In genomic region chr13:46101488-46102289, GRCh38 we compare ENCODE assay signal across 15 cellular contexts. TPM values are rescaled to one million over a fixed set of nuclear protein-coding genes. Genes with fewer than 3 reads are reported as not detected.
DNase-seq lines count a peak whose midpoint lies in the region; ATAC-seq and TF ChIP-seq lines count a peak whose summit lies in the region.
"Had no signal": no experiment of that assay in that cellular context is flagged by ENCODE, and none has a peak within 500 bp of the region (broad histone marks: within the 10 kb centered on the region; RNA-seq: fewer than 3 reads in every experiment).

No MANE protein-coding gene starts in this region.

- intact Hi-C loops in PC-3 (cut with micrococcal nuclease) = no loop called here

- POLR2A ChIA-PET in PC-3 (lab: Charles Lee; ENCODE audit: unreplicated experiment) = no interaction called here

- DNase-seq in NOMO-1 treated with dmso at 0.1 percent for 144 hours (lab: John Stamatoyannopoulos, UW; ENCODE audit: unreplicated experiment) (peak; percentile 48), pons (ENCODE audit: low spot score) (no peak), NCI-H1694 (lab: John Stamatoyannopoulos, UW) (no peak), PC-3 (no peak)
- DNase-seq: activated CD4-positive, alpha-beta T cell treated with anti-CD3 and anti-CD28 coated beads for 4 hours; aorta; foreskin fibroblast; NCI-H82; retina; stimulated activated CD4-positive, alpha-beta T cell treated with anti-CD3 and anti-CD28 coated beads, Interleukin-2, amount 100 ng/mL, for 24 hours had no signal

- H3K9me3 ChIP-seq in BLaER1 treated with 17β-estradiol and CSF1 and Interleukin-3, amounts not matched to agents 10 nM and 100 nM (replicated peaks in 1 of 11) = no peaks in the 10 kb centered on the region; a peak in 1 of 22 replicates
- H3K9me3 ChIP-seq in PC-3 (ENCODE audit: low read length) = no peaks in the 10 kb centered on the region

- no peak overlapping the region for H2AFZ ChIP-seq in PC-3 (ENCODE audit: low read length)

- peak; percentile 52 for ATAC-seq in GM19395 (IDR thresholded peaks at IDR 0.05; ENCODE audit: unreplicated experiment)
- ATAC-seq in HG02571 (IDR thresholded peaks at IDR 0.05; ENCODE audit: unreplicated experiment) = no peak
- ATAC-seq in PC-3 = no peak; the same call in 1 of the 2 replicates

- H3K9me2 ChIP-seq in PC-3 (replicated peaks; ENCODE audit: low read length) = no peaks in the 10 kb centered on the region

- H3K36me3 ChIP-seq in BLaER1 treated with 17β-estradiol and CSF1 and Interleukin-3, amounts not matched to agents 10 nM and 100 nM = no peaks in the 10 kb centered on the region
- no peaks in the 10 kb centered on the region for H3K36me3 ChIP-seq in PC-3 (ENCODE audit: low read depth, low read length)

- H3K4me2 ChIP-seq in BLaER1 treated with 17β-estradiol and CSF1 and Interleukin-3, amounts not matched to agents 10 nM and 100 nM = peak overlapping the region; percentile 62 to 87 (median 74)
- H3K4me2 ChIP-seq in PC-3 (ENCODE audit: low read length) = no peak overlapping the region

- no peaks in the 10 kb centered on the region for H3K79me2 ChIP-seq in PC-3 (ENCODE audit: low read length)

- H3K4me3 ChIP-seq in BLaER1 treated with 17β-estradiol and CSF1 and Interleukin-3, amounts not matched to agents 10 nM and 100 nM = peak overlapping the region in 1 of 10 experiments; percentile 5; a peak in 1 of 20 replicates
- no peak overlapping the region for H3K4me3 ChIP-seq in PC-3 (ENCODE audit: low read length)

- H3K27me3 ChIP-seq in BLaER1 treated with 17β-estradiol and CSF1 and Interleukin-3, amounts not matched to agents 10 nM and 100 nM = no peaks in the 10 kb centered on the region
- H3K27me3 ChIP-seq in layer of hippocampus (ENCODE audit: control insufficient read depth, insufficient read depth, low read length) (no peaks in the 10 kb centered on the region), PC-3 (ENCODE audit: low read length) (peaks cover 4% of the 10 kb centered on the region; the same call in 1 of the 2 replicates)

- peaks cover 24 to 43% (median 36%) of the 10 kb centered on the region in 10 experiments for H3K4me1 ChIP-seq in BLaER1 treated with 17β-estradiol and CSF1 and Interleukin-3, amounts not matched to agents 10 nM and 100 nM
- H3K4me1 ChIP-seq in PC-3 (ENCODE audit: insufficient read depth, low read length) = no peaks in the 10 kb centered on the region

- no peaks in the 10 kb centered on the region for H3F3A ChIP-seq in PC-3 (ENCODE audit: low read length, unreplicated experiment)

- BruUV-seq in PC-3 (replicated peaks; lab: Mats Ljungman, UMichigan) = no TSS peak

- no peak for TF ChIP-seq CTCF in PC-3 (conservative IDR thresholded peaks at IDR 0.05; ENCODE audit: low read depth, low read length)

- CTCF ChIA-PET in PC-3 (lab: Charles Lee) = no interaction called here

- peak overlapping the region in 9 of 11 experiments; percentile 22 to 73 (median 55); a peak in 16 of 22 replicates for H3K27ac ChIP-seq in BLaER1 treated with 17β-estradiol and CSF1 and Interleukin-3, amounts not matched to agents 10 nM and 100 nM
- H3K27ac ChIP-seq in layer of hippocampus (ENCODE audit: low read depth, low read length) = peak overlapping the region; percentile 58
- H3K27ac ChIP-seq in PC-3 (ENCODE audit: low read length) = no peak overlapping the region

- no peaks in the 10 kb centered on the region for H4K20me1 ChIP-seq in BLaER1 treated with 17β-estradiol and CSF1 and Interleukin-3, amounts not matched to agents 10 nM and 100 nM
- no peaks in the 10 kb centered on the region for H4K20me1 ChIP-seq in PC-3 (ENCODE audit: low read length)

- peak overlapping the region in 2 of 11 experiments; percentile 3 to 20; a peak in 1 of 22 replicates for H3K9ac ChIP-seq in BLaER1 treated with 17β-estradiol and CSF1 and Interleukin-3, amounts not matched to agents 10 nM and 100 nM
- H3K9ac ChIP-seq in PC-3 (ENCODE audit: low read length) = no peak overlapping the region

RNA-seq across cellular contexts. Expression of gene CPB2, which starts 3.1 kb away (rescaled TPM):
- not detected in 2 replicates for total RNA-seq in PC-3 (2014; rRNA removed)
- total RNA-seq: aorta, M059J had no signal

RNA-seq across cellular contexts. Expression of gene ZC3H13, which starts 49.1 kb away (rescaled TPM):
- 9.5 and 14.0 TPM in 2 replicates for total RNA-seq in PC-3 (2014; rRNA removed)
